In genomic region chr9:131590907-131591844, GRCh38 we compare ENCODE assay signal across 9 cellular contexts. TPM values are rescaled to one million over a fixed set of nuclear protein-coding genes. Genes with fewer than 3 reads are reported as not detected.
A peak's percentile ranks its signal among the peaks of the same experiment; 100 is the strongest.
DNase-seq lines count a peak whose midpoint lies in the region; ATAC-seq and TF ChIP-seq lines count a peak whose summit lies in the region.
"Had no signal": no experiment of that assay in that cellular context is flagged by ENCODE, and none has a peak within 500 bp of the region (broad histone marks: within the 10 kb centered on the region; RNA-seq: fewer than 3 reads in every experiment).

No MANE protein-coding gene starts in this region.

- peaks cover 55% of the 10 kb centered on the region for H3K36me3 Mint-ChIP-seq in activated T-helper 2 cell treated with anti-CD3 and anti-CD28 coated beads, Interferon-gamma antibody, Interleukin-2, Interleukin-4, amounts not matched to agents 10 μg/mL and 5 μg/mL and 100 μg/mL, durations not matched to agents 14 hours and 24 hours and 36 hours (ENCODE audit: low read depth)

- no peaks in the 10 kb centered on the region for H3K9me3 Mint-ChIP-seq in activated T-helper 2 cell treated with anti-CD3 and anti-CD28 coated beads, Interferon-gamma antibody, Interleukin-2, Interleukin-4, amounts not matched to agents 10 μg/mL and 5 μg/mL and 100 μg/mL, durations not matched to agents 14 hours and 24 hours and 36 hours

- H2AFZ ChIP-seq in KMS-11 (ENCODE audit: low read depth): no peak overlapping the region

- H3K4me1 ChIP-seq in KMS-11 (ENCODE audit: low read depth, poor library complexity, severe bottlenecking): no peaks in the 10 kb centered on the region
- H3K4me1 ChIP-seq in RWPE2 (ENCODE audit: insufficient read depth, poor library complexity, severe bottlenecking): no peaks in the 10 kb centered on the region

- DNase-seq in ELR (ENCODE audit: low read depth) (peak; percentile 85), RWPE2 (ENCODE audit: low spot score) (no peak), fibroblast of the aortic adventitia (ENCODE audit: low read depth) (peak; percentile 75), occipital lobe (lab: John Stamatoyannopoulos, UW) (peak; percentile 51), superior temporal gyrus (ENCODE audit: extremely low spot score) (peak; percentile 79)
- peak; percentile 66 for DNase-seq in activated T-helper 2 cell treated with anti-CD3 and anti-CD28 coated beads, Interferon-gamma antibody, Interleukin-2, Interleukin-4, amounts not matched to agents 10 μg/mL and 5 μg/mL and 100 μg/mL, durations not matched to agents 14 hours and 24 hours and 36 hours (ENCODE audit: low spot score)

- intact Hi-C loops in activated T-helper 2 cell treated with anti-CD3 and anti-CD28 coated beads, Interferon-gamma antibody, Interleukin-2, Interleukin-4, amounts not matched to agents 10 μg/mL and 5 μg/mL and 100 μg/mL, durations not matched to agents 14 hours and 24 hours and 36 hours (cut with micrococcal nuclease): loop anchor here (2.0 kb wide), 1 partner anchor 156 kb away; no protein-coding TSS in a partner anchor

- no peaks in the 10 kb centered on the region for H3K27me3 Mint-ChIP-seq in activated T-helper 2 cell treated with anti-CD3 and anti-CD28 coated beads, Interferon-gamma antibody, Interleukin-2, Interleukin-4, amounts not matched to agents 10 μg/mL and 5 μg/mL and 100 μg/mL, durations not matched to agents 14 hours and 24 hours and 36 hours (ENCODE audit: low read depth)

- peak overlapping the region; percentile 78 for H3K27ac Mint-ChIP-seq in activated T-helper 2 cell treated with anti-CD3 and anti-CD28 coated beads, Interferon-gamma antibody, Interleukin-2, Interleukin-4, amounts not matched to agents 10 μg/mL and 5 μg/mL and 100 μg/mL, durations not matched to agents 14 hours and 24 hours and 36 hours

- no peaks in the 10 kb centered on the region for H3K9me3 ChIP-seq in RWPE2 (ENCODE audit: severe bottlenecking)

- H3K79me2 ChIP-seq in KMS-11 (ENCODE audit: insufficient read depth, low read depth): no peaks in the 10 kb centered on the region

- H3K36me3 ChIP-seq in KMS-11 (ENCODE audit: insufficient read depth) (no peaks in the 10 kb centered on the region; the same call in 1 of the 2 replicates), RWPE2 (ENCODE audit: low read depth) (peaks cover 5% of the 10 kb centered on the region)

- TF ChIP-seq CTCF in KMS-11 (conservative IDR thresholded peaks at IDR 0.05; ENCODE audit: low read depth, low read length) (peak; percentile 71), RWPE2 (IDR thresholded peaks at IDR 0.05; ENCODE audit: poor library complexity, severe bottlenecking) (peak; percentile 92), fibroblast of the aortic adventitia (IDR thresholded peaks at IDR 0.05; ENCODE audit: insufficient read depth, low read length) (peak; percentile 85)

- no peaks in the 10 kb centered on the region for H4K20me1 ChIP-seq in KMS-11 (ENCODE audit: insufficient read depth)

- peaks cover 32% of the 10 kb centered on the region for H3K4me1 Mint-ChIP-seq in activated T-helper 2 cell treated with anti-CD3 and anti-CD28 coated beads, Interferon-gamma antibody, Interleukin-2, Interleukin-4, amounts not matched to agents 10 μg/mL and 5 μg/mL and 100 μg/mL, durations not matched to agents 14 hours and 24 hours and 36 hours (ENCODE audit: low read depth)

- no peak overlapping the region for H3K4me2 ChIP-seq in KMS-11

- no peak overlapping the region for H3K4me3 ChIP-seq in KMS-11 (IDR thresholded peaks at IDR 0.05; ENCODE audit: insufficient read depth, low read depth, low read length)
- H3K4me3 ChIP-seq in RWPE2 (ENCODE audit: severe bottlenecking): no peak overlapping the region
- H3K4me3 ChIP-seq in fibroblast of the aortic adventitia (ENCODE audit: low read depth, low read length): no peak overlapping the region

- H3K9ac ChIP-seq in KMS-11: no peak overlapping the region

- H3K27me3 ChIP-seq in KMS-11 (ENCODE audit: insufficient read depth, low read depth): no peaks in the 10 kb centered on the region
- H3K27me3 ChIP-seq in RWPE2 (ENCODE audit: insufficient read depth, poor library complexity, severe bottlenecking): no peaks in the 10 kb centered on the region

- H3K4me3 Mint-ChIP-seq in activated T-helper 2 cell treated with anti-CD3 and anti-CD28 coated beads, Interferon-gamma antibody, Interleukin-2, Interleukin-4, amounts not matched to agents 10 μg/mL and 5 μg/mL and 100 μg/mL, durations not matched to agents 14 hours and 24 hours and 36 hours (ENCODE audit: low read depth): no peak overlapping the region

- ATAC-seq in RWPE2 (ENCODE audit: low read depth) (peak; percentile 93), HG02938 (IDR thresholded peaks at IDR 0.05; ENCODE audit: unreplicated experiment) (no peak)

- H3K27ac ChIP-seq in KMS-11: no peak overlapping the region
- no peak overlapping the region for H3K27ac ChIP-seq in RWPE2 (ENCODE audit: poor library complexity, severe bottlenecking)

RNA-seq across cellular contexts. Expression of gene PRRT1B, which starts 45.9 kb away (rescaled TPM):
- not detected in 2 replicates for total RNA-seq in activated T-helper 2 cell treated with anti-CD3 and anti-CD28 coated beads, Interferon-gamma antibody, Interleukin-2, Interleukin-4, amounts not matched to agents 10 μg/mL and 5 μg/mL and 100 μg/mL, durations not matched to agents 14 hours and 24 hours and 36 hours
- total RNA-seq in fibroblast of the aortic adventitia (ENCODE audit: low replicate concordance) (not detected in 2 replicates), occipital lobe (not detected)
- total RNA-seq: glomerular endothelial cell had no signal
